In genomic region chr14:50532502-50533313, GRCh38 we compare ENCODE assay signal across 8 cellular contexts. TPM values are rescaled to one million over a fixed set of nuclear protein-coding genes. Genes with fewer than 3 reads are reported as not detected.
DNase-seq lines count a peak whose midpoint lies in the region; ATAC-seq and TF ChIP-seq lines count a peak whose summit lies in the region.

Gene MAP4K5 (minus strand): TSS chr14:50532569. CDS start chr14:50532049, 520 bp downstream.

- DNase-seq in DMS53 (lab: John Stamatoyannopoulos, UW) = peak; percentile 93
- peak; percentile 93 for DNase-seq in OCI-LY7 (ENCODE audit: low spot score)
- peak; percentile 90 for DNase-seq in activated T-cell treated with anti-CD3 and anti-CD28 coated beads, Interleukin-2, amount 50 U/mL, for 1 hour
- DNase-seq in erythroblast (lab: John Stamatoyannopoulos, UW) = peak; percentile 94 to 97
- peak; percentile 90 for DNase-seq in stimulated activated CD8-positive, alpha-beta memory T cell treated with anti-CD3 and anti-CD28 coated beads, Interleukin-4, amount 100 ng/mL, for 48 hours

- TF ChIP-seq POLR2A in erythroblast (IDR thresholded peaks at IDR 0.05; ENCODE audit: low read length) = peak; percentile 73

- ATAC-seq in GM21529 (IDR thresholded peaks at IDR 0.05; ENCODE audit: unreplicated experiment) = peak; percentile 94

- POLR2A ChIA-PET in OCI-LY7 (lab: Charles Lee) = interaction anchor here (0.6 kb wide), 1 partner anchor 328 kb away, joined by 3 read pairs; no protein-coding TSS in a partner anchor

- peak within 1 kb of the TSS; percentile 85 for H3K9ac ChIP-seq in mucosa of stomach (ENCODE audit: low read length)

- peaks cover 0 to 2% (median 2%) of the 10 kb centered on the region in 3 donors for H3K9me3 Mint-ChIP-seq in IgD-negative memory B cell

- H2AFZ ChIP-seq in OCI-LY7 (ENCODE audit: low read length) = peak within 1 kb of the TSS; percentile 98

- H3K9me3 ChIP-seq in OCI-LY7 (ENCODE audit: low read length) (no peaks in the 10 kb centered on the region), mucosa of stomach (ENCODE audit: control insufficient read depth, low read length) (no peaks in the 10 kb centered on the region)

- peak within 1 kb of the TSS; percentile 78 to 93 (median 84) for H3K27ac Mint-ChIP-seq in IgD-negative memory B cell

- intact Hi-C loops in OCI-LY7 (cut with micrococcal nuclease; ENCODE audit: unreplicated experiment) = loop anchor here (1.0 to 5.0 kb wide), 9 partner anchors 211 to 898 kb away; partner anchors contain the start of genes DMAC2L, KLHDC2, L2HGDH and NEMF

- H3K4me3 ChIP-seq in OCI-LY7 (ENCODE audit: low read depth, low read length, poor library complexity, severe bottlenecking) = peak within 1 kb of the TSS; percentile 89
- H3K4me3 ChIP-seq in mucosa of stomach (ENCODE audit: low read length) = peak within 1 kb of the TSS; percentile 68

- H3K27me3 ChIP-seq in mucosa of stomach (ENCODE audit: control insufficient read depth, insufficient read depth, low read length) = no peaks in the 10 kb centered on the region

- no peaks in the 10 kb centered on the region for H3K36me3 Mint-ChIP-seq in IgD-negative memory B cell

- TF ChIP-seq CTCF in OCI-LY7 (conservative IDR thresholded peaks at IDR 0.05; ENCODE audit: low read length) = peak; percentile 85

- H3K4me1 ChIP-seq in OCI-LY7 (ENCODE audit: insufficient read depth, low read length, poor library complexity, severe bottlenecking) (peaks cover 27% of the 10 kb centered on the region), mucosa of stomach (ENCODE audit: control insufficient read depth, insufficient read depth, low read length) (peaks cover 15% of the 10 kb centered on the region)

- H3K36me3 ChIP-seq in OCI-LY7 (ENCODE audit: insufficient read depth, low read length) (peaks cover 18% of the 10 kb centered on the region; the same call in 1 of the 2 replicates), mucosa of stomach (ENCODE audit: control insufficient read depth, insufficient read depth, low read length) (no peaks in the 10 kb centered on the region)

- peak within 1 kb of the TSS; percentile 88 to 98 (median 94) for H3K4me3 Mint-ChIP-seq in IgD-negative memory B cell

- H3K27me3 Mint-ChIP-seq in IgD-negative memory B cell = no peaks in the 10 kb centered on the region

- H3K79me2 ChIP-seq in OCI-LY7 (ENCODE audit: insufficient read depth, low read depth, low read length) = peaks cover 42% of the 10 kb centered on the region

- H3K4me2 ChIP-seq in OCI-LY7 (ENCODE audit: low read length) = peak within 1 kb of the TSS; percentile 91

- H3K4me1 Mint-ChIP-seq in IgD-negative memory B cell = peaks cover 9 to 40% (median 32%) of the 10 kb centered on the region in 3 donors

- H3K9me2 ChIP-seq in OCI-LY7 (ENCODE audit: insufficient read depth, low read length) = no peaks in the 10 kb centered on the region

- CTCF ChIA-PET in OCI-LY7 (lab: Charles Lee; ENCODE audit: unreplicated experiment) = no interaction called here

- no TSS peak for BruUV-seq in OCI-LY7 (replicated peaks; lab: Mats Ljungman, UMichigan)

- peaks cover 16% of the 10 kb centered on the region for H4K20me1 ChIP-seq in OCI-LY7 (ENCODE audit: insufficient read depth, low read length)

- H3K27ac ChIP-seq in OCI-LY7 (ENCODE audit: low read depth, low read length, poor library complexity, severe bottlenecking) = peak within 1 kb of the TSS; percentile 71

RNA-seq across cellular contexts. Expression of gene MAP4K5, which starts in this region (rescaled TPM):
- polyA plus RNA-seq in IgD-negative memory B cell = 35.4 TPM
- total RNA-seq in OCI-LY7 (2014; rRNA removed; shearing (Covaris generic)) = 44.0 and 49.8 TPM in 2 replicates
- 36.7 and 37.6 TPM in 2 replicates for total RNA-seq in OCI-LY7 (2022)

Comparison
In these comparisons a context has a peak if more than half of its experiments do, and no peak if none do; other contexts are left out.
1. Peak in every context shown above with its lines: DNase-seq, ATAC-seq, H3K4me3 ChIP-seq and H3K27ac ChIP-seq.